ENCODE assay signal across 31 cellular contexts in genomic region chrX:103800318-103800717, GRCh38. TPM values are rescaled to one million over a fixed set of nuclear protein-coding genes. Genes with fewer than 3 reads are reported as not detected.
"Had no signal": no experiment of that assay in that cellular context is flagged by ENCODE, and none has a peak within 500 bp of the region (broad histone marks: within the 10 kb centered on the region; RNA-seq: fewer than 3 reads in every experiment).

No MANE protein-coding gene starts in this region.

- ATAC-seq: activated naive CD8-positive, alpha-beta T cell treated with anti-CD3 and anti-CD28 coated beads, Interleukin-2, amount 50 U/mL, for 24 hours; Panc1 had no signal

- H3K27me3 ChIP-seq: cardiac muscle cell, SJSA1 had no signal

- H3K4me3 ChIP-seq: cardiac muscle cell, SJSA1 had no signal

- H3K36me3 ChIP-seq: cardiac muscle cell, SJSA1 had no signal

- H3K9me3 Mint-ChIP-seq: activated CD4-positive, alpha-beta memory T cell treated with anti-CD3 and anti-CD28 coated beads for 36 hours; activated naive CD4-positive, alpha-beta T cell treated with anti-CD3 and anti-CD28 coated beads, Interleukin-2, amount 10 ng/mL, durations not matched to agents 7 days and 5 days; activated naive CD8-positive, alpha-beta T cell treated with anti-CD3 and anti-CD28 coated beads, Interleukin-2, amount 50 U/mL, for 24 hours; activated T-helper 1 cell treated with anti-CD3 and anti-CD28 coated beads, Interleukin-12 subunit alpha, Interleukin-12 subunit beta, Interleukin-2, Interleukin-4 antibody, amounts not matched to agents 30 ng/mL and 10 ng/mL and 1 ng/mL, durations not matched to agents 14 hours and 24 hours and 36 hours; central memory CD8-positive, alpha-beta T cell; T-helper 1 cell treated with Interleukin-12 subunit alpha and Interleukin-12 subunit beta and Interleukin-4 antibody, amounts not matched to agents 30 μg/mL and 1 μg/mL, for 36 hours; T-helper 2 cell treated with Interferon-gamma antibody and Interleukin-4, amounts not matched to agents 5 μg/mL and 100 μg/mL, for 36 hours had no signal

- H3K4me1 Mint-ChIP-seq: central memory CD8-positive, alpha-beta T cell had no signal

- H3K9me3 ChIP-seq: SJSA1, SK-N-SH had no signal

- H3K27ac Mint-ChIP-seq: activated CD4-positive, alpha-beta memory T cell treated with anti-CD3 and anti-CD28 coated beads for 36 hours; activated naive CD4-positive, alpha-beta T cell treated with anti-CD3 and anti-CD28 coated beads, Interleukin-2, amount 10 ng/mL, durations not matched to agents 7 days and 5 days; activated naive CD8-positive, alpha-beta T cell; activated naive CD8-positive, alpha-beta T cell treated with anti-CD3 and anti-CD28 coated beads, Interleukin-2, amount 50 U/mL, for 24 hours; activated T-helper 1 cell treated with anti-CD3 and anti-CD28 coated beads, Interleukin-12 subunit alpha, Interleukin-12 subunit beta, Interleukin-2, Interleukin-4 antibody, amounts not matched to agents 30 ng/mL and 10 ng/mL and 1 ng/mL, durations not matched to agents 14 hours and 24 hours and 36 hours; T-helper 1 cell treated with Interleukin-12 subunit alpha and Interleukin-12 subunit beta and Interleukin-4 antibody, amounts not matched to agents 30 μg/mL and 1 μg/mL, for 36 hours; T-helper 2 cell treated with Interferon-gamma antibody and Interleukin-4, amounts not matched to agents 5 μg/mL and 100 μg/mL, for 36 hours had no signal

- H3K9ac ChIP-seq: SK-N-SH had no signal

- DNase-seq: activated CD4-positive, alpha-beta memory T cell treated with anti-CD3 and anti-CD28 coated beads for 36 hours; activated CD4-positive, alpha-beta T cell treated with anti-CD3 and anti-CD28 coated beads for 4 hours; activated CD4-positive, alpha-beta T cell treated with anti-CD3 and anti-CD28 coated beads, Interleukin-2, amount 50 U/mL, for 1 hour; activated effector memory CD4-positive, alpha-beta T cell treated with Interleukin-2 at 50 U/mL for 16 hours; activated naive CD4-positive, alpha-beta T cell treated with anti-CD3 and anti-CD28 coated beads, Interleukin-2, amount 10 ng/mL, durations not matched to agents 7 days and 5 days; activated naive CD8-positive, alpha-beta T cell treated with anti-CD3 and anti-CD28 coated beads, Interleukin-2, amount 50 U/mL, for 24 hours; activated T-cell treated with anti-CD3 and anti-CD28 coated beads, Interleukin-2, amount 50 U/mL, for 1 hour; aorta; KG1; NCI-H1092 treated with DMSO at 0.1 percent for 48 hours; NCI-H1417; NCI-H146; NCI-H187; NCI-H2029 treated with DMSO at 0.1 percent for 48 hours; NCI-H2107; NCI-H2171; NCI-H510A; NCI-H526; NCI-H748 treated with DMSO at 0.1 percent for 48 hours; SHP77 treated with DMSO at 0.1 percent for 48 hours; SK-N-SH had no signal

- H3K4me2 ChIP-seq: SK-N-SH had no signal

- H3K27ac ChIP-seq: cardiac muscle cell, SJSA1 had no signal

- H3K4me1 ChIP-seq: SJSA1 had no signal

- H3K36me3 Mint-ChIP-seq: activated CD4-positive, alpha-beta memory T cell treated with anti-CD3 and anti-CD28 coated beads for 36 hours; activated naive CD4-positive, alpha-beta T cell treated with anti-CD3 and anti-CD28 coated beads, Interleukin-2, amount 10 ng/mL, durations not matched to agents 7 days and 5 days; activated naive CD8-positive, alpha-beta T cell had no signal

- H3K27me3 Mint-ChIP-seq: activated naive CD4-positive, alpha-beta T cell treated with anti-CD3 and anti-CD28 coated beads, Interleukin-2, amount 10 ng/mL, durations not matched to agents 7 days and 5 days; activated naive CD8-positive, alpha-beta T cell; activated naive CD8-positive, alpha-beta T cell treated with anti-CD3 and anti-CD28 coated beads, Interleukin-2, amount 50 U/mL, for 24 hours; central memory CD8-positive, alpha-beta T cell had no signal

- H3K4me3 Mint-ChIP-seq: activated CD4-positive, alpha-beta memory T cell treated with anti-CD3 and anti-CD28 coated beads for 36 hours; activated naive CD4-positive, alpha-beta T cell treated with anti-CD3 and anti-CD28 coated beads, Interleukin-2, amount 10 ng/mL, durations not matched to agents 7 days and 5 days; activated naive CD8-positive, alpha-beta T cell; activated naive CD8-positive, alpha-beta T cell treated with anti-CD3 and anti-CD28 coated beads, Interleukin-2, amount 50 U/mL, for 24 hours; activated T-helper 1 cell treated with anti-CD3 and anti-CD28 coated beads, Interleukin-12 subunit alpha, Interleukin-12 subunit beta, Interleukin-2, Interleukin-4 antibody, amounts not matched to agents 30 ng/mL and 10 ng/mL and 1 ng/mL, durations not matched to agents 14 hours and 24 hours and 36 hours; central memory CD8-positive, alpha-beta T cell; T-helper 1 cell treated with Interleukin-12 subunit alpha and Interleukin-12 subunit beta and Interleukin-4 antibody, amounts not matched to agents 30 μg/mL and 1 μg/mL, for 36 hours; T-helper 2 cell treated with Interferon-gamma antibody and Interleukin-4, amounts not matched to agents 5 μg/mL and 100 μg/mL, for 36 hours had no signal

RNA-seq across cellular contexts. Expression of gene PLP1, which starts 23.7 kb away (rescaled TPM):
- total RNA-seq: activated CD4-positive, alpha-beta memory T cell treated with anti-CD3 and anti-CD28 coated beads for 36 hours; activated CD8-positive, alpha-beta memory T cell treated with anti-CD3 and anti-CD28 coated beads for 36 hours; activated T-helper 1 cell treated with anti-CD3 and anti-CD28 coated beads, Interleukin-12 subunit alpha, Interleukin-12 subunit beta, Interleukin-2, Interleukin-4 antibody, amounts not matched to agents 30 ng/mL and 10 ng/mL and 1 ng/mL, durations not matched to agents 14 hours and 24 hours and 36 hours; SJSA1 had no signal
- polyA plus RNA-seq: cardiac muscle cell had no signal

RNA-seq across cellular contexts. Expression of gene RAB9B, which starts 31.7 kb away (rescaled TPM):
- total RNA-seq: RPMI7951 had no signal
